In the genomic region with DNA sequence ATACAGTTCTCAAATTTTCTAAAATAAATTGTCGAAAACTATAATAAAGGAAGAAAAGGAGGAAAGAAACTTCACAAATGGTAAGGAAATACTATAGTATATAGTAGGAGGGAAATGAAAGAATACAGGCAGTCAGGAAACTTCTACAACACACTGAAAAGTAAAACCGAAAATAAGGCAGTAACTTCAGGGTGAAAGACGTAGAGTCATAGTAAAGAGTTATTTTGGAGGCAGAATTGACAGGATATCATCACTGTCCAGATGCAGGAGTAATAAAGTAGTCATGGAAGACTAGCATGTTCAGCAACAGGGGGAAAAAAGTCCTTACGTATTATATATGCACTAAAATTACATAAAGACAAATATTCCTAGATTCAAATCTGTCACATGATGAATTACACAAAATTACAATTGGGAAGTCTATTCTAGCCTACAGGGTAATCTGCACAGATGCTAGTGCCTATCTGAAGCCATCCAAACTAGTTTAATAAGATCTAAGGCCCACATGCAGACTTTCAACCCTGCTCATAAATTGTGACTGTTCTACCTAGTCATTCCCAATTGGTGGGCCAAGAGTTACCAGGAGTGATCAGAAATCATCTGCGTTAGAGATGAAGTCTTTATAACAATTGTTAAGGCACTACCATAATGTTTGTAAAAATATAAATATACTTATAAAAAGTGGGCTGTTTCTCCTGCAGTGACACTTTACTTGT, we compare ENCODE assay signal across 13 cellular contexts. TPM values are rescaled to one million over a fixed set of nuclear protein-coding genes. Genes with fewer than 3 reads are reported as not detected.
DNase-seq lines count a peak whose midpoint lies in the region; ATAC-seq and TF ChIP-seq lines count a peak whose summit lies in the region.
"Had no signal": no experiment of that assay in that cellular context is flagged by ENCODE, and none has a peak within 500 bp of the region (broad histone marks: within the 10 kb centered on the region; RNA-seq: fewer than 3 reads in every experiment).

No MANE protein-coding gene starts in this region.

- H3K27ac ChIP-seq in DND-41 (ENCODE audit: low read length) (no peak overlapping the region), mammary epithelial cell (ENCODE audit: insufficient read depth, low read depth, low read length) (no peak overlapping the region)
- H3K27ac ChIP-seq: cardiac muscle cell had no signal

- TF ChIP-seq CTCF in DND-41 (IDR thresholded peaks at IDR 0.05; ENCODE audit: borderline replicate concordance, extremely low read depth, low read length, poor library complexity, severe bottlenecking) = no peak
- TF ChIP-seq CTCF in mammary epithelial cell (conservative IDR thresholded peaks at IDR 0.05 in 1 of 2, IDR thresholded peaks at IDR 0.05 in 1 of 2; ENCODE audit: extremely low read depth in 1 of 2, insufficient read depth in 1 of 2, low read depth in 1 of 2, low read length in 2 of 2) = no peak

- H3K79me2 ChIP-seq in DND-41 (ENCODE audit: insufficient read depth, low read length) (peaks cover 61% of the 10 kb centered on the region), mammary epithelial cell (ENCODE audit: insufficient read depth, low read length) (peaks cover 28% of the 10 kb centered on the region)

- peak; percentile 66 for ATAC-seq in DND-41 (ENCODE audit: insufficient read depth, low read depth)
- ATAC-seq in GM19452 (IDR thresholded peaks at IDR 0.05; ENCODE audit: unreplicated experiment) = peak; percentile 76
- peak; percentile 83 for ATAC-seq in HG03108 (IDR thresholded peaks at IDR 0.05; ENCODE audit: unreplicated experiment)
- ATAC-seq in HG03045 (IDR thresholded peaks at IDR 0.05; ENCODE audit: unreplicated experiment) = no peak

- H3K9me3 Mint-ChIP-seq in activated T-helper 2 cell treated with anti-CD3 and anti-CD28 coated beads, Interferon-gamma antibody, Interleukin-2, Interleukin-4, amounts not matched to agents 10 μg/mL and 5 μg/mL and 100 μg/mL, durations not matched to agents 14 hours and 24 hours and 36 hours = peaks cover 6% of the 10 kb centered on the region

- no peaks in the 10 kb centered on the region for H3K27me3 ChIP-seq in DND-41 (ENCODE audit: insufficient read depth, low read length, poor library complexity)
- H3K27me3 ChIP-seq in mammary epithelial cell (ENCODE audit: insufficient read depth, low read length) = no peaks in the 10 kb centered on the region
- H3K27me3 ChIP-seq: cardiac muscle cell had no signal

- 97% methylated on average over 5 of the region's 5 CpGs for WGBS in mammary epithelial cell (ENCODE audit: low coverage, missing lambda C conversion rate)

- H3K9me3 ChIP-seq in DND-41 (ENCODE audit: insufficient read depth, low read length, severe bottlenecking) (no peaks in the 10 kb centered on the region), mammary epithelial cell (replicated peaks; ENCODE audit: insufficient read depth, low read length) (no peaks in the 10 kb centered on the region)

- H3K27ac Mint-ChIP-seq in activated T-helper 2 cell treated with anti-CD3 and anti-CD28 coated beads, Interferon-gamma antibody, Interleukin-2, Interleukin-4, amounts not matched to agents 10 μg/mL and 5 μg/mL and 100 μg/mL, durations not matched to agents 14 hours and 24 hours and 36 hours = peak overlapping the region; percentile 43

- CTCF ChIA-PET in mammary epithelial cell (lab: Charles Lee; ENCODE audit: low non-redundant PET) = no interaction called here

- H3K4me2 ChIP-seq in DND-41 (ENCODE audit: insufficient read depth, low read length) (no peak overlapping the region), mammary epithelial cell (ENCODE audit: insufficient read depth, low read depth, low read length) (no peak overlapping the region)

- dilution Hi-C loops in mammary epithelial cell (cut with HindIII; ENCODE audit: low sequenced_read_pairs) = no loop called here

- H3K4me1 Mint-ChIP-seq in activated T-helper 2 cell treated with anti-CD3 and anti-CD28 coated beads, Interferon-gamma antibody, Interleukin-2, Interleukin-4, amounts not matched to agents 10 μg/mL and 5 μg/mL and 100 μg/mL, durations not matched to agents 14 hours and 24 hours and 36 hours (ENCODE audit: low read depth) = peaks cover 14% of the 10 kb centered on the region

- peak overlapping the region; percentile 23 for H3K4me3 Mint-ChIP-seq in activated T-helper 2 cell treated with anti-CD3 and anti-CD28 coated beads, Interferon-gamma antibody, Interleukin-2, Interleukin-4, amounts not matched to agents 10 μg/mL and 5 μg/mL and 100 μg/mL, durations not matched to agents 14 hours and 24 hours and 36 hours (ENCODE audit: low read depth)

- H3K9ac ChIP-seq in DND-41 (ENCODE audit: low read depth, low read length) (no peak overlapping the region), mammary epithelial cell (ENCODE audit: insufficient read depth, low read length) (no peak overlapping the region)

- no peaks in the 10 kb centered on the region; the same call in 1 of the 2 replicates for H4K20me1 ChIP-seq in DND-41 (ENCODE audit: insufficient read depth, low read length)
- H4K20me1 ChIP-seq in mammary epithelial cell (ENCODE audit: insufficient read depth, low read length) = no peaks in the 10 kb centered on the region

- H2AFZ ChIP-seq in DND-41 (ENCODE audit: low read depth, low read length) = no peak overlapping the region
- no peak overlapping the region for H2AFZ ChIP-seq in mammary epithelial cell (ENCODE audit: low read depth, low read length)

- BruUV-seq in mammary epithelial cell (replicated peaks; lab: Mats Ljungman, UMichigan) = no TSS peak

- DNase-seq in DND-41 (no peak), cardiac septum (ENCODE audit: low spot score) (no peak), mammary epithelial cell (no peak), NCI-H1694 treated with DMSO at 0.1 percent for 48 hours (lab: John Stamatoyannopoulos, UW) (no peak)
- no peak for DNase-seq in activated T-helper 2 cell treated with anti-CD3 and anti-CD28 coated beads, Interferon-gamma antibody, Interleukin-2, Interleukin-4, amounts not matched to agents 10 μg/mL and 5 μg/mL and 100 μg/mL, durations not matched to agents 14 hours and 24 hours and 36 hours (ENCODE audit: low spot score)
- DNase-seq: DMS153; GOT3; stimulated activated CD4-positive, alpha-beta T cell treated with anti-CD3 and anti-CD28 coated beads, Interleukin-4, amount 100 ng/mL, for 1 hour had no signal

- in situ Hi-C loops in mammary epithelial cell (cut with MboI; ENCODE audit: low sequenced_read_pairs in 2 of 2) = no loop called here

- H3K36me3 ChIP-seq in DND-41 (ENCODE audit: insufficient read depth, low read length) (peaks cover 7% of the 10 kb centered on the region), mammary epithelial cell (ENCODE audit: insufficient read depth, low read length) (no peaks in the 10 kb centered on the region)
- H3K36me3 ChIP-seq: cardiac muscle cell had no signal

- H3K27me3 Mint-ChIP-seq in activated T-helper 2 cell treated with anti-CD3 and anti-CD28 coated beads, Interferon-gamma antibody, Interleukin-2, Interleukin-4, amounts not matched to agents 10 μg/mL and 5 μg/mL and 100 μg/mL, durations not matched to agents 14 hours and 24 hours and 36 hours (ENCODE audit: low read depth) = no peaks in the 10 kb centered on the region

- intact Hi-C loops in activated T-helper 2 cell treated with anti-CD3 and anti-CD28 coated beads, Interferon-gamma antibody, Interleukin-2, Interleukin-4, amounts not matched to agents 10 μg/mL and 5 μg/mL and 100 μg/mL, durations not matched to agents 14 hours and 24 hours and 36 hours (cut with micrococcal nuclease) = loop anchor here (1.0 kb wide), 1 partner anchor 14 kb away; the partner anchor contains the start of gene VPS13C
- intact Hi-C loops in cardiac septum (cut with DNase I) = no loop called here
- intact Hi-C loops in mammary epithelial cell (cut with micrococcal nuclease) = no loop called here

- peaks cover 9% of the 10 kb centered on the region for H3K36me3 Mint-ChIP-seq in activated T-helper 2 cell treated with anti-CD3 and anti-CD28 coated beads, Interferon-gamma antibody, Interleukin-2, Interleukin-4, amounts not matched to agents 10 μg/mL and 5 μg/mL and 100 μg/mL, durations not matched to agents 14 hours and 24 hours and 36 hours (ENCODE audit: low read depth)

- H3K4me3 ChIP-seq in DND-41 (ENCODE audit: low read depth in 1 of 2, low read length in 2 of 2) (no peak overlapping the region), mammary epithelial cell (replicated peaks in 1 of 3; ENCODE audit: insufficient read depth in 1 of 3, low read depth in 2 of 3, low read length in 3 of 3) (no peak overlapping the region)
- H3K4me3 ChIP-seq: cardiac muscle cell had no signal

- H3K4me1 ChIP-seq in DND-41 (ENCODE audit: insufficient read depth, low read length) = peaks cover 4% of the 10 kb centered on the region; the same call in 1 of the 2 replicates
- no peaks in the 10 kb centered on the region for H3K4me1 ChIP-seq in mammary epithelial cell (ENCODE audit: insufficient read depth, low read length)

RNA-seq across cellular contexts. Expression of gene VPS13C, which starts 14.0 kb away (rescaled TPM):
- 53.3 and 57.4 TPM in 2 replicates for total RNA-seq in activated T-helper 2 cell treated with anti-CD3 and anti-CD28 coated beads, Interferon-gamma antibody, Interleukin-2, Interleukin-4, amounts not matched to agents 10 μg/mL and 5 μg/mL and 100 μg/mL, durations not matched to agents 14 hours and 24 hours and 36 hours
- total RNA-seq in cardiac septum = 35.2 TPM
- total RNA-seq in mammary epithelial cell = 10 to 100 TPM; 43.3 to 79.9 TPM
- 6.2 TPM for polyA plus RNA-seq in mammary epithelial cell
- polyA minus RNA-seq in mammary epithelial cell = 20.7 TPM

RNA-seq across cellular contexts. Expression of gene C2CD4A, which starts 20.6 kb away (rescaled TPM):
- not detected in 2 replicates for total RNA-seq in activated T-helper 2 cell treated with anti-CD3 and anti-CD28 coated beads, Interferon-gamma antibody, Interleukin-2, Interleukin-4, amounts not matched to agents 10 μg/mL and 5 μg/mL and 100 μg/mL, durations not matched to agents 14 hours and 24 hours and 36 hours
- total RNA-seq in cardiac septum (0.05 TPM), mammary epithelial cell (not detected)
- polyA plus RNA-seq in mammary epithelial cell = not detected
- polyA minus RNA-seq in mammary epithelial cell = not detected
- total RNA-seq: cardiac muscle cell, LHCN-M2 had no signal
- polyA plus RNA-seq: cardiac muscle cell had no signal
